In genomic region chr7:48298779-48299178, GRCh38 we compare ENCODE assay signal across 8 cellular contexts.
DNase-seq lines count a peak whose midpoint lies in the region; ATAC-seq lines count a peak whose summit lies in the region.

No MANE protein-coding gene starts in this region.

- peak; percentile 91 for DNase-seq in A172 (ENCODE audit: low spot score)
- DNase-seq in amniotic stem cell (lab: John Stamatoyannopoulos, UW) = peak; percentile 28
- DNase-seq in cardiac septum (ENCODE audit: low spot score) = no peak
- DNase-seq in activated gamma-delta T cell (lab: John Stamatoyannopoulos, UW) = no peak
- DNase-seq in ureter (ENCODE audit: low spot score) = no peak
- DNase-seq in activated CD4-positive, alpha-beta T cell treated with anti-CD3 and anti-CD28 coated beads, Interleukin-2, amount 50 U/mL, for 4 hours = no peak

- intact Hi-C loops in cardiac septum (cut with DNase I) = loop anchor here (10.0 kb wide), 1 partner anchor 1556 kb away; no protein-coding TSS in a partner anchor

- ATAC-seq in GM18868 (IDR thresholded peaks at IDR 0.05; ENCODE audit: unreplicated experiment) (peak; percentile 62), HG03175 (IDR thresholded peaks at IDR 0.05; ENCODE audit: unreplicated experiment) (peak; percentile 82)

Comparison
In these comparisons a context has a peak if more than half of its experiments do, and no peak if none do; other contexts are left out.
1. DNase-seq: peak in A172 (single experiment) and amniotic stem cell (single experiment); none in cardiac septum (single experiment), activated gamma-delta T cell (single experiment), ureter (single experiment) and activated CD4-positive, alpha-beta T cell treated with anti-CD3 and anti-CD28 coated beads, Interleukin-2, amount 50 U/mL, for 4 hours (0 of 2).